Comparison of ENCODE assay signal across 8 cellular contexts in genomic region chr2:96856776-96857673, GRCh38. TPM values are rescaled to one million over a fixed set of nuclear protein-coding genes. Genes with fewer than 3 reads are reported as not detected.
A peak's percentile ranks its signal among the peaks of the same experiment; 100 is the strongest.
DNase-seq lines count a peak whose midpoint lies in the region; ATAC-seq and TF ChIP-seq lines count a peak whose summit lies in the region.

No MANE protein-coding gene starts in this region.

- TF ChIP-seq RAD21 in liver (IDR thresholded peaks at IDR 0.05) = peak in 1 of 2 donors; percentile 9

- H3K27me3 ChIP-seq in liver (ENCODE audit: control insufficient read depth in 4 of 4, insufficient read depth in 4 of 4, low read length in 3 of 4) = no peaks in the 10 kb centered on the region

- TF ChIP-seq CTCF in liver (IDR thresholded peaks at IDR 0.05; ENCODE audit: low read depth, low read length, missing input control) = no peak

- no peaks in the 10 kb centered on the region for H3K9me3 ChIP-seq in liver (ENCODE audit: control insufficient read depth in 4 of 4, low read length in 3 of 4)

- WGBS in liver = 15% methylated on average over 29 of the region's 29 CpGs

- H3K27ac ChIP-seq in liver (ENCODE audit: low read depth in 1 of 2, low read length in 2 of 2) = peak overlapping the region; percentile 58 to 75

- DNase-seq in NCI-H2171 treated with DMSO at 0.1 percent for 48 hours (lab: John Stamatoyannopoulos, UW) (peak; percentile 62), NCI-H2171 (lab: John Stamatoyannopoulos, UW) (no peak), RKO (ENCODE audit: low spot score) (peak; percentile 79), superior temporal gyrus (ENCODE audit: extremely low spot score) (peak; percentile 62), dedifferentiated amniotic fluid mesenchymal stem cell (ENCODE audit: extremely low spot score) (no peak)
- DNase-seq in central memory CD4-positive, alpha-beta T cell = peak; percentile 28

- H3K4me3 ChIP-seq in liver (ENCODE audit: low read depth in 1 of 3, low read length in 3 of 3) = peak overlapping the region; percentile 61 to 82 (median 67)

- H3K9ac ChIP-seq in liver (ENCODE audit: low read depth in 1 of 2, low read length in 2 of 2) = peak overlapping the region; percentile 11 to 53

- H3K4me1 ChIP-seq in liver (ENCODE audit: control insufficient read depth in 4 of 4, insufficient read depth in 4 of 4, low read length in 3 of 4) = peaks cover 12 to 48% (median 35%) of the 10 kb centered on the region in 4 donors

- H3K36me3 ChIP-seq in liver (ENCODE audit: control insufficient read depth in 4 of 4, insufficient read depth in 3 of 4, low read depth in 1 of 4, low read length in 3 of 4) = peaks cover 4 to 16% (median 14%) of the 10 kb centered on the region in 4 donors

- ATAC-seq in HG03108 (IDR thresholded peaks at IDR 0.05; ENCODE audit: unreplicated experiment) = peak; percentile 28

TF ChIP-seq in liver, 16 proteins besides CTCF, POLR2A, EP300 and RAD21:
- TF ChIP-seq FOXA1 (IDR thresholded peaks at IDR 0.05) (no peak), YY1 (IDR thresholded peaks at IDR 0.05) (peak; percentile 5)

RNA-seq across cellular contexts. Expression of gene ANKRD39, which starts 0.8 kb away (rescaled TPM):
- total RNA-seq in liver = 1 to 10 TPM; 4.7 to 9.3 TPM
- polyA plus RNA-seq in liver = 10 to 100 TPM; 12.1 to 22.7 TPM

RNA-seq across cellular contexts. Expression of gene SEMA4C, which starts 12.9 kb away (rescaled TPM):
- 10 to 100 TPM; 13.3 to 23.2 TPM for total RNA-seq in liver
- 10 to 100 TPM in 1 of 2 donors, 1 to 10 TPM in 1; 3.7 to 13.0 TPM for polyA plus RNA-seq in liver

RNA-seq across cellular contexts. Expression of gene ANKRD23, which starts 13.2 kb away (rescaled TPM):
- total RNA-seq in liver = 1 to 10 TPM; 1.4 to 4.2 TPM
- 1 to 10 TPM in 1 of 2 donors, under 1 TPM in 1; 0.82 to 2.4 TPM for polyA plus RNA-seq in liver

RNA-seq across cellular contexts. Expression of gene CNNM3, which starts 41.0 kb away (rescaled TPM):
- total RNA-seq in liver = 10 to 100 TPM; 17.0 to 19.8 TPM
- 10 to 100 TPM; 10.0 to 15.2 TPM for polyA plus RNA-seq in liver

Comparison
In these comparisons a context has a peak if more than half of its experiments do, and no peak if none do; other contexts are left out.
1. DNase-seq: peak in NCI-H2171 treated with DMSO at 0.1 percent for 48 hours (single experiment), RKO (single experiment), central memory CD4-positive, alpha-beta T cell (single experiment) and superior temporal gyrus (single experiment); none in NCI-H2171 (single experiment) and dedifferentiated amniotic fluid mesenchymal stem cell (single experiment).